Comparison of ENCODE assay signal across 27 cellular contexts in genomic region chr15:27696530-27696929, GRCh38.
"Had no signal": no experiment of that assay in that cellular context is flagged by ENCODE, and none has a peak within 500 bp of the region (broad histone marks: within the 10 kb centered on the region; RNA-seq: fewer than 3 reads in every experiment).

No MANE protein-coding gene starts in this region.

- ATAC-seq: activated CD4-positive, CD25-positive, alpha-beta regulatory T cell treated with anti-CD3 and anti-CD28 coated beads, Interleukin-2, amount 50 U/mL, for 24 hours; activated CD8-positive, alpha-beta T cell treated with anti-CD3 and anti-CD28 coated beads for 36 hours; activated T-cell treated with anti-CD3 and anti-CD28 coated beads, Interleukin-2, amount 50 U/mL, for 72 hours; K562; Panc1 had no signal

- H3K4me1 ChIP-seq: adrenal gland had no signal

- DNase-seq: activated CD4-positive, alpha-beta T cell treated with anti-CD3 and anti-CD28 coated beads for 4 hours; activated CD8-positive, alpha-beta memory T cell treated with anti-CD3 and anti-CD28 coated beads, Interleukin-2, amount 50 U/mL, for 4 hours; activated CD8-positive, alpha-beta T cell treated with anti-CD3 and anti-CD28 coated beads for 36 hours; activated gamma-delta T cell treated with Interleukin-2 at 50 U/mL for 16 hours; activated naive CD4-positive, alpha-beta T cell treated with anti-CD3 and anti-CD28 coated beads, Interleukin-2, amount 50 U/mL, for 16 hours; activated naive CD8-positive, alpha-beta T cell treated with anti-CD3 and anti-CD28 coated beads, Interleukin-2, amount 10 ng/mL, durations not matched to agents 7 days and 5 days; activated T-cell treated with anti-CD3 and anti-CD28 coated beads, Interleukin-2, amount 50 U/mL, for 72 hours; adrenal gland; anterior cingulate cortex; caudate nucleus; Karpas-422; MM.1S; NCI-H1105; NCI-H146; NCI-H1930; NCI-H2171; NCI-H2227 treated with DMSO at 0.1 percent for 48 hours; NCI-H446 treated with DMSO at 0.1 percent for 48 hours; NCI-H524 treated with DMSO at 0.1 percent for 48 hours; NCI-H774; NK-92 treated with Interleukin-12 subunit alpha and Interleukin-12 subunit beta, amount 100 ng/mL, for 24 hours; OCI-M1; RPMI8226; SHP77 had no signal

- H3K27me3 ChIP-seq: adrenal gland had no signal

- H3K9me3 ChIP-seq: adrenal gland had no signal

- H3K27ac ChIP-seq: adrenal gland had no signal

- H3K4me3 ChIP-seq: adrenal gland, K562 had no signal

- H3K36me3 ChIP-seq: adrenal gland had no signal
